Comparison of ENCODE assay signal across 7 cellular contexts in the genomic region with DNA sequence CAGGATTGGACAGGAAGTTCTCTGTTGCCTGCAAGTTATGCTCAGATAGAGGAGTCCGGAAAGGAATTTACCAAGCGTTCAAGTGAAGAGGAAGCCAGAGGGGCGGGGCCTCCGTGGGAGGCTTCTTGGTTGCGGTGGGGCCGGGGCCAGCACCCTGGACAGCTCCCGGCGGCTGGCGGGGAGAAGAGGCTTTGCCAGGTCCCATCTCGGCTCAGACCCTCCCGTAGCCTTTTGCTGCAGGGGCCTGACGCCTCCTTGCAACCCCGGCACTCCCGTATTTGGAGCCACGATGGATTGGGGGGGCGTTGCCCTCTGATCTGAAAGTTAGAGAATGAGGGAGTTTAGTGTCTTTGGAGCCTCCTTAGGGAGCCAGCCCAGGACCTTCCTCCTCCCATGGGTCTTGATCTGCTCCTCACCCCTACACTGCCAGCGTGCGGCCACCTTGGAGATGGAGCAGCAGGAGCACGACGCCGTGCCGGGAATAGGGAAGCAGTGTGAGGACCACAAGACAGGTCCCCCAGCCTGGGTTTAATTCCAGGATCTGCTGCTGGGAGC. TPM values are rescaled to one million over a fixed set of nuclear protein-coding genes. Genes with fewer than 3 reads are reported as not detected.
DNase-seq lines count a peak whose midpoint lies in the region; ATAC-seq and TF ChIP-seq lines count a peak whose summit lies in the region.

No MANE protein-coding gene starts in this region.

- ATAC-seq in HG03442 (IDR thresholded peaks at IDR 0.05; ENCODE audit: unreplicated experiment), result peak; percentile 74
- ATAC-seq in GM18873 (IDR thresholded peaks at IDR 0.05; ENCODE audit: low FRiP score, unreplicated experiment), result no peak

- intact Hi-C loops in MCF 10A (cut with micrococcal nuclease), result loop anchor here (10.0 kb wide), 1 partner anchor 158 kb away; a partner anchor contains a TSS

- CTCF ChIA-PET in MCF 10A (lab: Yijun Ruan, JAX), result interaction anchor here (2.7 kb wide), 1 partner anchor 13 kb away, joined by 29 read pairs; no protein-coding TSS in a partner anchor

- peaks cover 0 to 14% (median 7%) of the 10 kb centered on the region in 4 donors for H3K4me1 ChIP-seq in liver (ENCODE audit: control insufficient read depth in 4 of 4, insufficient read depth in 4 of 4, low read length in 3 of 4)

- no TSS peak for BruUV-seq in MCF 10A (replicated peaks; lab: Mats Ljungman, UMichigan)

- DNase-seq in GM19240 (ENCODE audit: insufficient read length, low spot score) (peak; percentile 73), UCSD-AML1 (lab: John Stamatoyannopoulos, UW; ENCODE audit: unreplicated experiment) (peak; percentile 93), MCF 10A (ENCODE audit: unreplicated experiment) (peak; percentile 67)
- DNase-seq in stimulated activated CD8-positive, alpha-beta memory T cell treated with anti-CD3 and anti-CD28 coated beads, Interleukin-12 subunit alpha, Interleukin-12 subunit beta, amount 100 ng/mL, for 1 hour (ENCODE audit: low read depth), result peak; percentile 22

- no peak for TF ChIP-seq CTCF in MCF 10A (IDR thresholded peaks at IDR 0.05; ENCODE audit: unreplicated experiment)
- no peak for TF ChIP-seq CTCF in liver (IDR thresholded peaks at IDR 0.05; ENCODE audit: low read depth, low read length, missing input control)

- no peak overlapping the region for H3K4me3 ChIP-seq in liver (ENCODE audit: low read depth in 1 of 3, low read length in 3 of 3)

- no peak overlapping the region for H3K27ac ChIP-seq in liver (ENCODE audit: low read depth in 1 of 2, low read length in 2 of 2)

- H3K4me3 Mint-ChIP-seq in MCF 10A (ENCODE audit: unreplicated experiment), result no peak overlapping the region

- WGBS in liver, result 2% methylated on average over 22 of the region's 22 CpGs

- no peak overlapping the region for H3K9ac ChIP-seq in liver (ENCODE audit: low read depth in 1 of 2, low read length in 2 of 2)

- peaks cover 11% of the 10 kb centered on the region for H3K4me1 Mint-ChIP-seq in MCF 10A (ENCODE audit: insufficient read depth, unreplicated experiment)

- no peaks in the 10 kb centered on the region for H3K9me3 Mint-ChIP-seq in MCF 10A (ENCODE audit: unreplicated experiment)

- no peaks in the 10 kb centered on the region for H3K9me3 ChIP-seq in liver (ENCODE audit: control insufficient read depth in 4 of 4, low read length in 3 of 4)

- H3K27me3 Mint-ChIP-seq in MCF 10A (ENCODE audit: insufficient read depth, unreplicated experiment), result peaks cover 63% of the 10 kb centered on the region

- H3K36me3 Mint-ChIP-seq in MCF 10A (ENCODE audit: insufficient read depth, unreplicated experiment), result no peaks in the 10 kb centered on the region

- TF ChIP-seq RAD21 in liver (IDR thresholded peaks at IDR 0.05), result no peak

- peaks cover 4 to 22% (median 13%) of the 10 kb centered on the region in 4 donors for H3K27me3 ChIP-seq in liver (ENCODE audit: control insufficient read depth in 4 of 4, insufficient read depth in 4 of 4, low read length in 3 of 4)

- no peak overlapping the region for H3K27ac Mint-ChIP-seq in MCF 10A (ENCODE audit: low read depth, unreplicated experiment)

- no peaks in the 10 kb centered on the region for H3K36me3 ChIP-seq in liver (ENCODE audit: control insufficient read depth in 4 of 4, insufficient read depth in 3 of 4, low read depth in 1 of 4, low read length in 3 of 4)

- POLR2A ChIA-PET in MCF 10A (lab: Yijun Ruan, JAX), result no interaction called here

TF ChIP-seq in liver, 16 proteins besides CTCF, POLR2A, EP300 and RAD21:
- TF ChIP-seq, protein P1, sequence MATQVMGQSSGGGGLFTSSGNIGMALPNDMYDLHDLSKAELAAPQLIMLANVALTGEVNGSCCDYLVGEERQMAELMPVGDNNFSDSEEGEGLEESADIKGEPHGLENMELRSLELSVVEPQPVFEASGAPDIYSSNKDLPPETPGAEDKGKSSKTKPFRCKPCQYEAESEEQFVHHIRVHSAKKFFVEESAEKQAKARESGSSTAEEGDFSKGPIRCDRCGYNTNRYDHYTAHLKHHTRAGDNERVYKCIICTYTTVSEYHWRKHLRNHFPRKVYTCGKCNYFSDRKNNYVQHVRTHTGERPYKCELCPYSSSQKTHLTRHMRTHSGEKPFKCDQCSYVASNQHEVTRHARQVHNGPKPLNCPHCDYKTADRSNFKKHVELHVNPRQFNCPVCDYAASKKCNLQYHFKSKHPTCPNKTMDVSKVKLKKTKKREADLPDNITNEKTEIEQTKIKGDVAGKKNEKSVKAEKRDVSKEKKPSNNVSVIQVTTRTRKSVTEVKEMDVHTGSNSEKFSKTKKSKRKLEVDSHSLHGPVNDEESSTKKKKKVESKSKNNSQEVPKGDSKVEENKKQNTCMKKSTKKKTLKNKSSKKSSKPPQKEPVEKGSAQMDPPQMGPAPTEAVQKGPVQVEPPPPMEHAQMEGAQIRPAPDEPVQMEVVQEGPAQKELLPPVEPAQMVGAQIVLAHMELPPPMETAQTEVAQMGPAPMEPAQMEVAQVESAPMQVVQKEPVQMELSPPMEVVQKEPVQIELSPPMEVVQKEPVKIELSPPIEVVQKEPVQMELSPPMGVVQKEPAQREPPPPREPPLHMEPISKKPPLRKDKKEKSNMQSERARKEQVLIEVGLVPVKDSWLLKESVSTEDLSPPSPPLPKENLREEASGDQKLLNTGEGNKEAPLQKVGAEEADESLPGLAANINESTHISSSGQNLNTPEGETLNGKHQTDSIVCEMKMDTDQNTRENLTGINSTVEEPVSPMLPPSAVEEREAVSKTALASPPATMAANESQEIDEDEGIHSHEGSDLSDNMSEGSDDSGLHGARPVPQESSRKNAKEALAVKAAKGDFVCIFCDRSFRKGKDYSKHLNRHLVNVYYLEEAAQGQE (IDR thresholded peaks at IDR 0.05), result peak; percentile 99
- no peak for TF ChIP-seq FOXA1 (IDR thresholded peaks at IDR 0.05)

RNA-seq across cellular contexts. Expression of a gene that starts 3.1 kb away (rescaled TPM):
- total RNA-seq in MCF 10A (2022) (not detected in 2 replicates), liver (not detected)
- polyA plus RNA-seq in liver, result not detected

RNA-seq across cellular contexts. Expression of a gene that starts 6.8 kb away (rescaled TPM):
- total RNA-seq in MCF 10A (2022) (not detected in 2 replicates), liver (not detected)
- polyA plus RNA-seq in liver, result not detected

Comparison
In these comparisons a context has a peak if more than half of its experiments do, and no peak if none do; other contexts are left out.
1. DNase-seq: peak in every context shown above with its lines; median percentile 93 in UCSD-AML1; 73 in GM19240; 67 in MCF 10A; 22 in stimulated activated CD8-positive, alpha-beta memory T cell treated with anti-CD3 and anti-CD28 coated beads, Interleukin-12 subunit alpha, Interleukin-12 subunit beta, amount 100 ng/mL, for 1 hour.